16 cellular contexts compared by ENCODE assay signal in genomic region chr14:77035267-77035666, GRCh38. TPM values are rescaled to one million over a fixed set of nuclear protein-coding genes. Genes with fewer than 3 reads are reported as not detected.
DNase-seq lines count a peak whose midpoint lies in the region; ATAC-seq and TF ChIP-seq lines count a peak whose summit lies in the region.
"Had no signal": no experiment of that assay in that cellular context is flagged by ENCODE, and none has a peak within 500 bp of the region (broad histone marks: within the 10 kb centered on the region; RNA-seq: fewer than 3 reads in every experiment).

No MANE protein-coding gene starts in this region.

- H3K27ac ChIP-seq in smooth muscle cell (ENCODE audit: low read depth), result no peak overlapping the region

- no peaks in the 10 kb centered on the region for H3K9me2 ChIP-seq in Loucy (replicated peaks; ENCODE audit: low read depth, low read length)

- H3K79me2 ChIP-seq in Loucy (ENCODE audit: insufficient read depth, low read length) (peaks cover 21% of the 10 kb centered on the region; the same call in 1 of the 2 replicates), smooth muscle cell (ENCODE audit: low read depth) (peaks cover 7% of the 10 kb centered on the region)

- no peak overlapping the region for H3K4me3 ChIP-seq in Loucy (ENCODE audit: low read length, poor library complexity, severe bottlenecking)
- H3K4me3 ChIP-seq in smooth muscle cell, result no peak overlapping the region

- TF ChIP-seq CTCF in Loucy (conservative IDR thresholded peaks at IDR 0.05; ENCODE audit: low read length) (no peak), progenitor cell of endocrine pancreas (IDR thresholded peaks at IDR 0.05; ENCODE audit: unreplicated experiment) (no peak), smooth muscle cell (IDR thresholded peaks at IDR 0.05; ENCODE audit: borderline replicate concordance, insufficient read depth, poor library complexity, severe bottlenecking) (no peak)

- no peaks in the 10 kb centered on the region for H3K36me3 Mint-ChIP-seq in T-helper 2 cell treated with Interferon-gamma antibody and Interleukin-4, amounts not matched to agents 5 μg/mL and 100 μg/mL, for 36 hours (ENCODE audit: low read depth)
- peaks cover 45% of the 10 kb centered on the region for H3K36me3 Mint-ChIP-seq in effector memory CD8-positive, alpha-beta T cell (ENCODE audit: insufficient read depth)
- H3K36me3 Mint-ChIP-seq in progenitor cell of endocrine pancreas (ENCODE audit: insufficient read depth), result no peaks in the 10 kb centered on the region
- H3K36me3 Mint-ChIP-seq: activated CD8-positive, alpha-beta memory T cell treated with anti-CD3 and anti-CD28 coated beads, Interleukin-2, amount 10 ng/mL, durations not matched to agents 7 days and 5 days had no signal

- H3K9me3 ChIP-seq in Loucy (ENCODE audit: insufficient read depth, low read depth, low read length), result no peaks in the 10 kb centered on the region
- no peaks in the 10 kb centered on the region for H3K9me3 ChIP-seq in smooth muscle cell (replicated peaks; ENCODE audit: low read depth)
- H3K9me3 ChIP-seq: tibial nerve had no signal

- H3K36me3 ChIP-seq in Loucy (ENCODE audit: insufficient read depth, low read length) (no peaks in the 10 kb centered on the region), smooth muscle cell (ENCODE audit: low read depth) (no peaks in the 10 kb centered on the region)
- H3K36me3 ChIP-seq: tibial nerve had no signal

- H3F3A ChIP-seq in Loucy (ENCODE audit: low read depth) (peaks cover 24% of the 10 kb centered on the region), smooth muscle cell (ENCODE audit: low read depth) (peaks cover 39% of the 10 kb centered on the region)

- no peaks in the 10 kb centered on the region for H3K27me3 Mint-ChIP-seq in T-helper 2 cell treated with Interferon-gamma antibody and Interleukin-4, amounts not matched to agents 5 μg/mL and 100 μg/mL, for 36 hours (ENCODE audit: low read depth)
- H3K27me3 Mint-ChIP-seq in effector memory CD8-positive, alpha-beta T cell, result no peaks in the 10 kb centered on the region
- no peaks in the 10 kb centered on the region for H3K27me3 Mint-ChIP-seq in progenitor cell of endocrine pancreas
- H3K27me3 Mint-ChIP-seq: activated CD8-positive, alpha-beta memory T cell treated with anti-CD3 and anti-CD28 coated beads, Interleukin-2, amount 10 ng/mL, durations not matched to agents 7 days and 5 days had no signal

- no peaks in the 10 kb centered on the region for H3K9me3 Mint-ChIP-seq in T-helper 2 cell treated with Interferon-gamma antibody and Interleukin-4, amounts not matched to agents 5 μg/mL and 100 μg/mL, for 36 hours
- no peaks in the 10 kb centered on the region for H3K9me3 Mint-ChIP-seq in effector memory CD8-positive, alpha-beta T cell
- no peaks in the 10 kb centered on the region for H3K9me3 Mint-ChIP-seq in progenitor cell of endocrine pancreas (ENCODE audit: low read depth)
- H3K9me3 Mint-ChIP-seq: nephron progenitor cell had no signal

- no peak for DNase-seq in T-helper 2 cell treated with Interferon-gamma antibody and Interleukin-4, amounts not matched to agents 5 μg/mL and 100 μg/mL, for 36 hours (ENCODE audit: low spot score)
- no peak for DNase-seq in T-helper 2 cell
- DNase-seq in effector memory CD8-positive, alpha-beta T cell, result no peak
- DNase-seq in progenitor cell of endocrine pancreas (ENCODE audit: low spot score, unreplicated experiment), result no peak
- no peak for DNase-seq in NK-92 treated with Interleukin-12 subunit alpha and Interleukin-12 subunit beta, amount 100 ng/mL, for 24 hours (lab: John Stamatoyannopoulos, UW)
- DNase-seq in smooth muscle cell (lab: John Stamatoyannopoulos, UW; ENCODE audit: unreplicated experiment), result no peak
- DNase-seq in NCI-H774 (lab: John Stamatoyannopoulos, UW), result no peak
- DNase-seq: activated CD8-positive, alpha-beta memory T cell treated with anti-CD3 and anti-CD28 coated beads, Interleukin-2, amount 10 ng/mL, durations not matched to agents 7 days and 5 days; anterior cingulate cortex; DND-41; effector CD4-positive, alpha-beta T cell; foreskin keratinocyte; nephron progenitor cell; SW 1271 had no signal

- H3K4me1 ChIP-seq in Loucy (ENCODE audit: insufficient read depth, low read length, poor library complexity, severe bottlenecking) (peaks cover 66% of the 10 kb centered on the region), smooth muscle cell (ENCODE audit: low read depth) (peaks cover 58% of the 10 kb centered on the region)

- 94% methylated on average over 4 of the region's 4 CpGs for WGBS in smooth muscle cell (ENCODE audit: low lambda C conversion rate)

- H3K4me3 Mint-ChIP-seq in T-helper 2 cell treated with Interferon-gamma antibody and Interleukin-4, amounts not matched to agents 5 μg/mL and 100 μg/mL, for 36 hours, result peak overlapping the region; percentile 18
- H3K4me3 Mint-ChIP-seq in effector memory CD8-positive, alpha-beta T cell, result no peak overlapping the region
- no peak overlapping the region for H3K4me3 Mint-ChIP-seq in progenitor cell of endocrine pancreas (ENCODE audit: low read depth)

- H3K9ac ChIP-seq in Loucy (ENCODE audit: low read depth, low read length, poor library complexity, severe bottlenecking), result no peak overlapping the region
- no peak overlapping the region for H3K9ac ChIP-seq in smooth muscle cell (ENCODE audit: low read depth)

- no peaks in the 10 kb centered on the region for H3K27me3 ChIP-seq in Loucy (ENCODE audit: insufficient read depth, low read length, poor library complexity, severe bottlenecking)
- H3K27me3 ChIP-seq in smooth muscle cell (ENCODE audit: low read depth), result no peaks in the 10 kb centered on the region
- H3K27me3 ChIP-seq: foreskin keratinocyte, tibial nerve had no signal

- H3K27ac Mint-ChIP-seq in T-helper 2 cell treated with Interferon-gamma antibody and Interleukin-4, amounts not matched to agents 5 μg/mL and 100 μg/mL, for 36 hours, result peak overlapping the region; percentile 22
- H3K27ac Mint-ChIP-seq in effector memory CD8-positive, alpha-beta T cell, result peak overlapping the region; percentile 71 to 99
- peak overlapping the region; percentile 33 for H3K27ac Mint-ChIP-seq in progenitor cell of endocrine pancreas
- H3K27ac Mint-ChIP-seq: nephron progenitor cell had no signal

- no peak overlapping the region for H2AFZ ChIP-seq in Loucy (ENCODE audit: low read length)
- H2AFZ ChIP-seq in smooth muscle cell (ENCODE audit: low read depth), result no peak overlapping the region

- H3K4me2 ChIP-seq in Loucy (ENCODE audit: low read depth, low read length, poor library complexity, severe bottlenecking), result peak overlapping the region; percentile 87
- no peak overlapping the region for H3K4me2 ChIP-seq in smooth muscle cell

- ATAC-seq in effector memory CD8-positive, alpha-beta T cell (replicated peaks), result no peak
- ATAC-seq: activated CD8-positive, alpha-beta memory T cell treated with anti-CD3 and anti-CD28 coated beads, Interleukin-2, amount 10 ng/mL, durations not matched to agents 7 days and 5 days; foreskin keratinocyte had no signal

- H3K4me1 Mint-ChIP-seq in T-helper 2 cell treated with Interferon-gamma antibody and Interleukin-4, amounts not matched to agents 5 μg/mL and 100 μg/mL, for 36 hours (ENCODE audit: low read depth), result peaks cover 68% of the 10 kb centered on the region
- H3K4me1 Mint-ChIP-seq in effector memory CD8-positive, alpha-beta T cell (ENCODE audit: low read depth in 2 of 2), result peaks cover 57 to 62% of the 10 kb centered on the region in 2 donors
- H3K4me1 Mint-ChIP-seq in progenitor cell of endocrine pancreas (ENCODE audit: low read depth), result peaks cover 64% of the 10 kb centered on the region

- no peaks in the 10 kb centered on the region for H4K20me1 ChIP-seq in Loucy (ENCODE audit: insufficient read depth, low read length, poor library complexity, severe bottlenecking)
- no peaks in the 10 kb centered on the region for H4K20me1 ChIP-seq in smooth muscle cell (ENCODE audit: low read depth)

RNA-seq across cellular contexts. Expression of gene IRF2BPL, which starts 6.8 kb away (rescaled TPM):
- total RNA-seq in progenitor cell of endocrine pancreas (51.1 and 56.2 TPM in 2 replicates), smooth muscle cell (33.2 and 33.9 TPM in 2 replicates)
- polyA plus RNA-seq in smooth muscle cell, result 58.0 and 66.3 TPM in 2 replicates

Comparison
In these comparisons a context has a peak if more than half of its experiments do, and no peak if none do; other contexts are left out.
1. H3K27ac Mint-ChIP-seq: peak in every context shown above with its lines; median percentile 85 in effector memory CD8-positive, alpha-beta T cell; 33 in progenitor cell of endocrine pancreas; 22 in T-helper 2 cell treated with Interferon-gamma antibody and Interleukin-4, amounts not matched to agents 5 μg/mL and 100 μg/mL, for 36 hours.